In the genomic region with DNA sequence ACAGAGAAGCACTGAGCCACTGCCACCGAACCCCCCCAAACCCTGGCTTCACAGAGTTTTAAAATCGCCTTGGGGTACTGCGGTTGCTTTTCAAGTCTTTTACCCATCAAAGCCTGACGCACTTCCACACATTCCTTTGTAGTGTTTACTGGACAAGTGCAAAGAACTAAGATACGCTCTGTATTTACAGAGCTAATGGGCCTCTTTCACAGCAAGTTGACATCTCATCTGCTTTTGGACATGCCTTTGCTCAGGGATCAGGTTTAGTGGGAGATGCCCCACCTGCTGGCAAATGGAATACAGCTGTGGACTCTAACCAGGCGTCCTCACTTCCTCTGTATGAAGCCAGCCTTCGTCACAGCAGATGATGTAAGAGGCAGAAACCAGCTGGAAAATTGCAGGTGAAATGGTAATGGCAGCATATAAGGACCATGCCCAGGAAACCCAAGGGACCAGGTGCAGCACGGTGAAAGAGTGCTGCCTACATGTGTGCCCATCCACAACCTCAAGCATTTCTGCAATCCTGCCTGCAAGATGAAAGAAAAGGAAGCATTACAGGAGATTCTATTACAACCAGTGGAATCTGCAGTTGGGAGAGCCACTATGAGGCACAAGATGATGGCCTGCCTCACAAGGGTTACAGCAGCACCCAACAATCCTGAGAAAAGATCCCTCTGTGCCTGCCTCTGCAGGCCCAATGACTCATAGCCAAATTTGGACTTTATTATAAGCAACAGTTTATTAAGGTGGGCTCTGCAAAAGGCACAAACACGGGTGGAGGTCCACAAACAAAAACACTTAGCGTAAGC, we compare ENCODE assay signal across 1 cellular context.
TF ChIP-seq lines count a peak whose summit lies in the region.

No MANE protein-coding gene starts in this region.

TF ChIP-seq in HepG2, 621 proteins besides CTCF, POLR2A, EP300 and RAD21 (continued from another document and continues in another):
- TF ChIP-seq BCLAF1 (IDR thresholded peaks at IDR 0.05) (no peak), ZNF761 (CRISPR knock-in tag; conservative IDR thresholded peaks at IDR 0.05) (no peak), GMEB2 (CRISPR knock-in tag; IDR thresholded peaks at IDR 0.05; ENCODE audit: low read depth) (no peak), ZNF713 (CRISPR knock-in tag; IDR thresholded peaks at IDR 0.05) (no peak), SKIL (CRISPR knock-in tag; IDR thresholded peaks at IDR 0.05; ENCODE audit: borderline replicate concordance) (peak; percentile 89), TRIM24 (CRISPR knock-in tag; IDR thresholded peaks at IDR 0.05) (no peak), HBP1 (CRISPR knock-in tag; IDR thresholded peaks at IDR 0.05; ENCODE audit: low read depth) (0 out of 2 replicates have a peak, but pooled peaks have one; percentile 29), BORCS8-MEF2B (CRISPR knock-in tag; IDR thresholded peaks at IDR 0.05) (no peak), ZNF816 (CRISPR knock-in tag; IDR thresholded peaks at IDR 0.05; ENCODE audit: borderline replicate concordance) (no peak), SMAD1 (CRISPR knock-in tag; IDR thresholded peaks at IDR 0.05; ENCODE audit: borderline replicate concordance, low read depth) (no peak), ZSCAN30 (CRISPR knock-in tag; IDR thresholded peaks at IDR 0.05) (no peak), ZIK1 (CRISPR knock-in tag; IDR thresholded peaks at IDR 0.05; ENCODE audit: borderline replicate concordance, low read depth) (no peak), SRSF9 (IDR thresholded peaks at IDR 0.05; ENCODE audit: borderline replicate concordance, insufficient read depth, low read depth, low read length, poor library complexity, severe bottlenecking) (no peak), TEAD3 (CRISPR knock-in tag; optimal IDR thresholded peaks at IDR 0.05; ENCODE audit: borderline replicate concordance) (peak; percentile 96), ZNF296 (CRISPR knock-in tag; conservative IDR thresholded peaks at IDR 0.05) (no peak), MIXL1 (CRISPR knock-in tag; IDR thresholded peaks at IDR 0.05) (peak; percentile 80), TOE1 (CRISPR knock-in tag; IDR thresholded peaks at IDR 0.05) (no peak), ZBTB40 (IDR thresholded peaks at IDR 0.05) (no peak), ZBTB40 (CRISPR knock-in tag; IDR thresholded peaks at IDR 0.05) (peak; percentile 6; the same call in 1 of the 2 replicates), KDM5B (CRISPR knock-in tag; IDR thresholded peaks at IDR 0.05; ENCODE audit: borderline replicate concordance) (no peak), HNRNPH1 (optimal IDR thresholded peaks at IDR 0.05; ENCODE audit: low read depth, low read length) (no peak), ZFP91 (CRISPR knock-in tag; IDR thresholded peaks at IDR 0.05; ENCODE audit: borderline replicate concordance) (peak; percentile 60; the same call in 1 of the 2 replicates), ZBTB1 (CRISPR knock-in tag; IDR thresholded peaks at IDR 0.05; ENCODE audit: borderline replicate concordance) (no peak), MLLT10 (CRISPR knock-in tag; IDR thresholded peaks at IDR 0.05) (no peak), PCBP1 (IDR thresholded peaks at IDR 0.05; ENCODE audit: borderline replicate concordance, low read depth, low read length) (no peak), TCF7 (IDR thresholded peaks at IDR 0.05; ENCODE audit: low read depth) (peak; percentile 99), ZNF547 (CRISPR knock-in tag; IDR thresholded peaks at IDR 0.05) (no peak), ZNF562 (CRISPR knock-in tag; IDR thresholded peaks at IDR 0.05; ENCODE audit: borderline replicate concordance) (no peak), ZNF234 (CRISPR knock-in tag; conservative IDR thresholded peaks at IDR 0.05) (no peak), PTBP1 (IDR thresholded peaks at IDR 0.05; ENCODE audit: low read depth, low read length, poor library complexity, severe bottlenecking) (no peak), SNAI1 (CRISPR knock-in tag; IDR thresholded peaks at IDR 0.05; ENCODE audit: borderline replicate concordance) (0 out of 2 replicates have a peak, but pooled peaks have one; percentile 5), RARA (CRISPR knock-in tag; IDR thresholded peaks at IDR 0.05) (peak; percentile 88)
- TF ChIP-seq, protein P1, sequence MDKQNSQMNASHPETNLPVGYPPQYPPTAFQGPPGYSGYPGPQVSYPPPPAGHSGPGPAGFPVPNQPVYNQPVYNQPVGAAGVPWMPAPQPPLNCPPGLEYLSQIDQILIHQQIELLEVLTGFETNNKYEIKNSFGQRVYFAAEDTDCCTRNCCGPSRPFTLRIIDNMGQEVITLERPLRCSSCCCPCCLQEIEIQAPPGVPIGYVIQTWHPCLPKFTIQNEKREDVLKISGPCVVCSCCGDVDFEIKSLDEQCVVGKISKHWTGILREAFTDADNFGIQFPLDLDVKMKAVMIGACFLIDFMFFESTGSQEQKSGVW (CRISPR knock-in tag; IDR thresholded peaks at IDR 0.05; ENCODE audit: borderline replicate concordance) = no peak
- TF ChIP-seq, protein P2, sequence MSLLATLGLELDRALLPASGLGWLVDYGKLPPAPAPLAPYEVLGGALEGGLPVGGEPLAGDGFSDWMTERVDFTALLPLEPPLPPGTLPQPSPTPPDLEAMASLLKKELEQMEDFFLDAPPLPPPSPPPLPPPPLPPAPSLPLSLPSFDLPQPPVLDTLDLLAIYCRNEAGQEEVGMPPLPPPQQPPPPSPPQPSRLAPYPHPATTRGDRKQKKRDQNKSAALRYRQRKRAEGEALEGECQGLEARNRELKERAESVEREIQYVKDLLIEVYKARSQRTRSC (CRISPR knock-in tag; IDR thresholded peaks at IDR 0.05; ENCODE audit: low read depth) = no peak
